Comparison of ENCODE assay signal across 11 cellular contexts in genomic region chr20:51731771-51732453, GRCh38. TPM values are rescaled to one million over a fixed set of nuclear protein-coding genes. Genes with fewer than 3 reads are reported as not detected.
A peak's percentile ranks its signal among the peaks of the same experiment; 100 is the strongest.
DNase-seq lines count a peak whose midpoint lies in the region; ATAC-seq, FAIRE-seq and TF ChIP-seq lines count a peak whose summit lies in the region.
"Had no signal": no experiment of that assay in that cellular context is flagged by ENCODE, and none has a peak within 500 bp of the region (broad histone marks: within the 10 kb centered on the region; RNA-seq: fewer than 3 reads in every experiment).

No MANE protein-coding gene starts in this region.

- TF ChIP-seq POLR2A in H54 (IDR thresholded peaks at IDR 0.05; ENCODE audit: low read depth, low read length) = no peak

- H3K4me1 ChIP-seq in astrocyte (ENCODE audit: insufficient read depth, low read length) (peaks cover 9% of the 10 kb centered on the region), left lung (no peaks in the 10 kb centered on the region), BE2C (no peaks in the 10 kb centered on the region)

- no peak overlapping the region for H2AFZ ChIP-seq in astrocyte (ENCODE audit: low read depth, low read length)

- H3K27me3 ChIP-seq in astrocyte (ENCODE audit: insufficient read depth, low read length) (no peaks in the 10 kb centered on the region), left lung (no peaks in the 10 kb centered on the region), BE2C (no peaks in the 10 kb centered on the region)

- peaks cover 12% of the 10 kb centered on the region for H4K20me1 ChIP-seq in astrocyte (ENCODE audit: insufficient read depth, low read length)

- H3K27me3 Mint-ChIP-seq in astrocyte (ENCODE audit: low read depth, unreplicated experiment) = no peaks in the 10 kb centered on the region
- H3K27me3 Mint-ChIP-seq in stimulated activated naive CD8-positive, alpha-beta T cell treated with anti-CD3 and anti-CD28 coated beads, Interleukin-15, amount 100 ng/mL, for 72 hours = peaks cover 13% of the 10 kb centered on the region
- no peaks in the 10 kb centered on the region for H3K27me3 Mint-ChIP-seq in stimulated activated memory B cell treated with anti-CD40 and anti-IgM and Interleukin-4, amounts not matched to agents 10 μg/mL and 1 μg/mL and 100 μg/mL, for 72 hours
- H3K27me3 Mint-ChIP-seq: activated CD4-positive, alpha-beta T cell treated with anti-CD3 and anti-CD28 coated beads, Interleukin-2, amount 10 ng/mL, durations not matched to agents 7 days and 5 days had no signal

- peak overlapping the region; percentile 55 for H3K4me2 ChIP-seq in astrocyte (ENCODE audit: low read length)

- FAIRE-seq in astrocyte (lab: Jason Lieb, UNC) (no peak), H54 (lab: Jason Lieb, UNC) (no peak)
- FAIRE-seq: RCC 7860 had no signal

- H3K4me3 Mint-ChIP-seq in astrocyte (ENCODE audit: unreplicated experiment) = no peak overlapping the region
- peak overlapping the region; percentile 47 to 77 for H3K4me3 Mint-ChIP-seq in stimulated activated naive CD8-positive, alpha-beta T cell treated with anti-CD3 and anti-CD28 coated beads, Interleukin-15, amount 100 ng/mL, for 72 hours
- no peak overlapping the region for H3K4me3 Mint-ChIP-seq in stimulated activated memory B cell treated with anti-CD40 and anti-IgM and Interleukin-4, amounts not matched to agents 10 μg/mL and 1 μg/mL and 100 μg/mL, for 72 hours
- H3K4me3 Mint-ChIP-seq: activated CD4-positive, alpha-beta T cell treated with anti-CD3 and anti-CD28 coated beads, Interleukin-2, amount 10 ng/mL, durations not matched to agents 7 days and 5 days had no signal

- no peaks in the 10 kb centered on the region for H3K9me3 Mint-ChIP-seq in astrocyte (ENCODE audit: unreplicated experiment)
- H3K9me3 Mint-ChIP-seq in stimulated activated naive CD8-positive, alpha-beta T cell treated with anti-CD3 and anti-CD28 coated beads, Interleukin-15, amount 100 ng/mL, for 72 hours = no peaks in the 10 kb centered on the region
- no peaks in the 10 kb centered on the region for H3K9me3 Mint-ChIP-seq in stimulated activated memory B cell treated with anti-CD40 and anti-IgM and Interleukin-4, amounts not matched to agents 10 μg/mL and 1 μg/mL and 100 μg/mL, for 72 hours
- H3K9me3 Mint-ChIP-seq: activated CD4-positive, alpha-beta T cell treated with anti-CD3 and anti-CD28 coated beads, Interleukin-2, amount 10 ng/mL, durations not matched to agents 7 days and 5 days had no signal

- intact Hi-C loops in left lung (cut with DNase I) = no loop called here

- no peak for TF ChIP-seq CTCF in astrocyte (IDR thresholded peaks at IDR 0.05; ENCODE audit: insufficient read depth, low read depth, low read length)
- TF ChIP-seq CTCF in left lung (IDR thresholded peaks at IDR 0.05) = no peak
- no peak for TF ChIP-seq CTCF in BE2C (IDR thresholded peaks at IDR 0.05; ENCODE audit: low read depth, low read length)

- no peaks in the 10 kb centered on the region for H3K36me3 ChIP-seq in astrocyte (ENCODE audit: insufficient read depth, low read length)
- no peaks in the 10 kb centered on the region for H3K36me3 ChIP-seq in left lung
- no peaks in the 10 kb centered on the region for H3K36me3 ChIP-seq in BE2C

- H3K27ac Mint-ChIP-seq in astrocyte (ENCODE audit: unreplicated experiment) = no peak overlapping the region
- peak overlapping the region; percentile 27 to 98 for H3K27ac Mint-ChIP-seq in stimulated activated naive CD8-positive, alpha-beta T cell treated with anti-CD3 and anti-CD28 coated beads, Interleukin-15, amount 100 ng/mL, for 72 hours
- no peak overlapping the region for H3K27ac Mint-ChIP-seq in stimulated activated memory B cell treated with anti-CD40 and anti-IgM and Interleukin-4, amounts not matched to agents 10 μg/mL and 1 μg/mL and 100 μg/mL, for 72 hours
- H3K27ac Mint-ChIP-seq: activated CD4-positive, alpha-beta T cell treated with anti-CD3 and anti-CD28 coated beads, Interleukin-2, amount 10 ng/mL, durations not matched to agents 7 days and 5 days had no signal

- peaks cover 12% of the 10 kb centered on the region for H3K4me1 Mint-ChIP-seq in astrocyte (ENCODE audit: low read depth, unreplicated experiment)
- H3K4me1 Mint-ChIP-seq in stimulated activated naive CD8-positive, alpha-beta T cell treated with anti-CD3 and anti-CD28 coated beads, Interleukin-15, amount 100 ng/mL, for 72 hours = peaks cover 13% of the 10 kb centered on the region
- H3K4me1 Mint-ChIP-seq in stimulated activated memory B cell treated with anti-CD40 and anti-IgM and Interleukin-4, amounts not matched to agents 10 μg/mL and 1 μg/mL and 100 μg/mL, for 72 hours = no peaks in the 10 kb centered on the region
- H3K4me1 Mint-ChIP-seq: activated CD4-positive, alpha-beta T cell treated with anti-CD3 and anti-CD28 coated beads, Interleukin-2, amount 10 ng/mL, durations not matched to agents 7 days and 5 days had no signal

- H3K79me2 ChIP-seq in astrocyte (ENCODE audit: insufficient read depth, low read length) = peaks cover 19% of the 10 kb centered on the region

- H3K36me3 Mint-ChIP-seq in astrocyte (ENCODE audit: low read depth, unreplicated experiment) = peaks cover 5% of the 10 kb centered on the region
- no peaks in the 10 kb centered on the region for H3K36me3 Mint-ChIP-seq in stimulated activated memory B cell treated with anti-CD40 and anti-IgM and Interleukin-4, amounts not matched to agents 10 μg/mL and 1 μg/mL and 100 μg/mL, for 72 hours

- H3K4me3 ChIP-seq in astrocyte (ENCODE audit: insufficient read depth, low read depth, low read length) (no peak overlapping the region), left lung (no peak overlapping the region), BE2C (ENCODE audit: low read depth, low read length) (no peak overlapping the region)

- ATAC-seq in left lung = no peak
- ATAC-seq in stimulated activated naive CD8-positive, alpha-beta T cell treated with anti-CD3 and anti-CD28 coated beads, Interleukin-15, amount 100 ng/mL, for 72 hours = no peak
- ATAC-seq in stimulated activated memory B cell treated with anti-CD40 and anti-IgM and Interleukin-4, amounts not matched to agents 10 μg/mL and 1 μg/mL and 100 μg/mL, for 72 hours = no peak

- no peak overlapping the region for H3K27ac ChIP-seq in astrocyte (ENCODE audit: low read depth, low read length)
- H3K27ac ChIP-seq in left lung = peak overlapping the region; percentile 37 to 75
- H3K27ac ChIP-seq: 22Rv1 had no signal

- H3K9me3 ChIP-seq in astrocyte (ENCODE audit: insufficient read depth, low read depth, low read length) (no peaks in the 10 kb centered on the region), left lung (no peaks in the 10 kb centered on the region), BE2C (no peaks in the 10 kb centered on the region)

- peak overlapping the region; percentile 4 for H3K9ac ChIP-seq in astrocyte (ENCODE audit: low read length)

- DNase-seq in DMS 273 (lab: John Stamatoyannopoulos, UW; ENCODE audit: unreplicated experiment) (peak; percentile 21), DMS 273 treated with DMSO at 0.1 percent for 48 hours (lab: John Stamatoyannopoulos, UW) (no peak), astrocyte (ENCODE audit: low read depth) (peak; percentile 36), left lung (no peak), BE2C (no peak), H54 (ENCODE audit: insufficient read length, low spot score) (no peak)
- DNase-seq in stimulated activated naive CD8-positive, alpha-beta T cell treated with anti-CD3 and anti-CD28 coated beads, Interleukin-15, amount 100 ng/mL, for 72 hours = no peak
- DNase-seq: activated CD4-positive, alpha-beta T cell treated with anti-CD3 and anti-CD28 coated beads, Interleukin-2, amount 10 ng/mL, durations not matched to agents 7 days and 5 days had no signal

RNA-seq across cellular contexts. Expression of gene ATP9A, which starts 36.3 kb away (rescaled TPM):
- total RNA-seq in astrocyte (12.9 and 13.5 TPM in 2 replicates), left lung (10 to 100 TPM; 15.3 to 34.2 TPM)
- 0.32 TPM for polyA plus RNA-seq in BE2C (2012; ENCODE audit: insufficient read depth, insufficient read length, low read depth)

Comparison
In these comparisons a context has a peak if more than half of its experiments do, and no peak if none do; other contexts are left out.
1. DNase-seq: peak in DMS 273 (single experiment) and astrocyte (single experiment); none in DMS 273 treated with DMSO at 0.1 percent for 48 hours (single experiment), left lung (0 of 2), stimulated activated naive CD8-positive, alpha-beta T cell treated with anti-CD3 and anti-CD28 coated beads, Interleukin-15, amount 100 ng/mL, for 72 hours (0 of 2), BE2C (single experiment) and H54 (single experiment).
2. H3K27ac Mint-ChIP-seq: peak in stimulated activated naive CD8-positive, alpha-beta T cell treated with anti-CD3 and anti-CD28 coated beads, Interleukin-15, amount 100 ng/mL, for 72 hours (2 of 2); none in astrocyte (single experiment) and stimulated activated memory B cell treated with anti-CD40 and anti-IgM and Interleukin-4, amounts not matched to agents 10 μg/mL and 1 μg/mL and 100 μg/mL, for 72 hours (single experiment).
3. H3K4me3 Mint-ChIP-seq: peak in stimulated activated naive CD8-positive, alpha-beta T cell treated with anti-CD3 and anti-CD28 coated beads, Interleukin-15, amount 100 ng/mL, for 72 hours (2 of 2); none in astrocyte (single experiment) and stimulated activated memory B cell treated with anti-CD40 and anti-IgM and Interleukin-4, amounts not matched to agents 10 μg/mL and 1 μg/mL and 100 μg/mL, for 72 hours (single experiment).